1 cellular context compared by ENCODE assay signal in the genomic region with DNA sequence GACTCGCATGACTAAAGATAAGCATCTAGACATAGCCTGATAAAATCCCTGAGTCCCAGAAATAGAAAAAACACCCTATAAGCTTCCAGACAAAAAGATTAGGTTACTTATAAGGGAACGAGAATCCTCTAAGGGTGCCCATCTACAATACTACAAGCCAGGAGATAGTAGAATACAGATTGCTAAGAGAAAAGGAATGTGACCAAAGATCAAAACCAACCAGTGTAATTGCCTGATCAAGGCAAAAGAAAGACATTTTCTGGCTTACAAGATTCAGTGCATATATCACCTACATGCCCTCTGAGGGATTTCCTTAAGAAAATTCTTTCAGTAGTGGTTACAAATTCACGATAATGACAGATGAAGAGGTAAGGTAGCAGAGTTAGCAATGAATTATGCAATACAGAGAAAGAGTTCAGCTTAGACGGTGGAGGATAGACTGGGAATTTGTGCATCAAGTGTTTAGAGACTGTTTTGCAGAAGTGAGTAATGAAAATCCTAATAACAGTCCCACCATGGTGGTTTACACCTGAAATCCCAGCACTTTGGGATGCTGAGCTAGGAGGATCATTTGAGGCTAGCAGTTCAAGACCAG.
TF ChIP-seq lines count a peak whose summit lies in the region.

No MANE protein-coding gene starts in this region.

TF ChIP-seq in SK-N-SH, 30 proteins besides CTCF, POLR2A, EP300 and RAD21 (continued from another document):
- TF ChIP-seq SMC3 (IDR thresholded peaks at IDR 0.05; ENCODE audit: low read depth, low read length), result no peak
